1 cellular context compared by ENCODE assay signal in genomic region chr13:93201992-93202558, GRCh38.
TF ChIP-seq lines count a peak whose summit lies in the region.

No MANE protein-coding gene starts in this region.

TF ChIP-seq in GM23338, 12 proteins besides CTCF, POLR2A, EP300 and RAD21 (continued from another document):
- TF ChIP-seq ZNF462 (CRISPR knock-in tag; IDR thresholded peaks at IDR 0.05) (no peak), STAT1 (IDR thresholded peaks at IDR 0.05; ENCODE audit: unreplicated experiment) (no peak), ETS1 (IDR thresholded peaks at IDR 0.05) (no peak)
